In genomic region chr18:63213331-63213900, GRCh38 we compare ENCODE assay signal across 11 cellular contexts.
A peak's percentile ranks its signal among the peaks of the same experiment; 100 is the strongest.
DNase-seq lines count a peak whose midpoint lies in the region; ATAC-seq and TF ChIP-seq lines count a peak whose summit lies in the region.
"Had no signal": no experiment of that assay in that cellular context is flagged by ENCODE, and none has a peak within 500 bp of the region (broad histone marks: within the 10 kb centered on the region; RNA-seq: fewer than 3 reads in every experiment).

No MANE protein-coding gene starts in this region.

- H2AFZ ChIP-seq in mesenchymal stem cell (ENCODE audit: low read depth, low read length): no peak overlapping the region

- WGBS in mesenchymal stem cell: 74% methylated on average over 6 of the region's 6 CpGs

- no peaks in the 10 kb centered on the region for H3K4me1 ChIP-seq in mesenchymal stem cell (ENCODE audit: control insufficient read depth, insufficient read depth, low read depth, low read length)
- peaks cover 13% of the 10 kb centered on the region for H3K4me1 ChIP-seq in vagina
- H3K4me1 ChIP-seq: Caco-2 had no signal

- no peak for TF ChIP-seq POLR2A in vagina (IDR thresholded peaks at IDR 0.05)

- H3K9ac ChIP-seq in mesenchymal stem cell (ENCODE audit: low read length): no peak overlapping the region

- intact Hi-C loops in vagina (cut with DNase I): no loop called here

- no peak overlapping the region for H3K4ac ChIP-seq in mesenchymal stem cell (ENCODE audit: low read depth in 1 of 2, low read length in 2 of 2)

- H3K27me3 Mint-ChIP-seq in activated CD8-positive, alpha-beta memory T cell treated with anti-CD3 and anti-CD28 coated beads, Interleukin-2, amount 10 ng/mL, durations not matched to agents 7 days and 5 days: no peaks in the 10 kb centered on the region

- no peaks in the 10 kb centered on the region for H3K9me3 Mint-ChIP-seq in activated CD8-positive, alpha-beta memory T cell treated with anti-CD3 and anti-CD28 coated beads, Interleukin-2, amount 10 ng/mL, durations not matched to agents 7 days and 5 days (ENCODE audit: low read depth)
- H3K9me3 Mint-ChIP-seq: nephron had no signal

- H3K36me3 Mint-ChIP-seq in activated CD8-positive, alpha-beta memory T cell treated with anti-CD3 and anti-CD28 coated beads, Interleukin-2, amount 10 ng/mL, durations not matched to agents 7 days and 5 days: peaks cover 65% of the 10 kb centered on the region

- H3K27ac ChIP-seq in HL-60 (replicated peaks) (peak overlapping the region; percentile 22), mesenchymal stem cell (ENCODE audit: low read length, poor library complexity, severe bottlenecking) (no peak overlapping the region), vagina (no peak overlapping the region)

- H2BK5ac ChIP-seq in mesenchymal stem cell (ENCODE audit: low read depth, low read length, poor library complexity, severe bottlenecking): no peak overlapping the region

- no peaks in the 10 kb centered on the region for H3K79me1 ChIP-seq in mesenchymal stem cell (replicated peaks; ENCODE audit: low read length, poor library complexity, severe bottlenecking)

- H4K91ac ChIP-seq in mesenchymal stem cell (ENCODE audit: low read length): no peak overlapping the region

- H3K27ac Mint-ChIP-seq in activated CD8-positive, alpha-beta memory T cell treated with anti-CD3 and anti-CD28 coated beads, Interleukin-2, amount 10 ng/mL, durations not matched to agents 7 days and 5 days: peak overlapping the region; percentile 98
- H3K27ac Mint-ChIP-seq: nephron had no signal

- H2AK5ac ChIP-seq in mesenchymal stem cell (ENCODE audit: low read length, severe bottlenecking): no peak overlapping the region

- no peak overlapping the region for H4K8ac ChIP-seq in mesenchymal stem cell (ENCODE audit: low read length)

- H3K14ac ChIP-seq in mesenchymal stem cell (ENCODE audit: low read length in 2 of 2): no peak overlapping the region

- ATAC-seq in activated CD8-positive, alpha-beta memory T cell treated with anti-CD3 and anti-CD28 coated beads, Interleukin-2, amount 10 ng/mL, durations not matched to agents 7 days and 5 days: peak; percentile 67
- no peak for ATAC-seq in HG03460 (IDR thresholded peaks at IDR 0.05; ENCODE audit: unreplicated experiment)

- H2BK120ac ChIP-seq in mesenchymal stem cell (ENCODE audit: low read depth, low read length): no peak overlapping the region

- no peaks in the 10 kb centered on the region for H3K27me3 ChIP-seq in HL-60 (ENCODE audit: insufficient read depth, poor library complexity, severe bottlenecking)
- no peaks in the 10 kb centered on the region for H3K27me3 ChIP-seq in mesenchymal stem cell (ENCODE audit: control insufficient read depth in 1 of 2, insufficient read depth in 1 of 2, low read length in 2 of 2)
- no peaks in the 10 kb centered on the region for H3K27me3 ChIP-seq in MG63
- H3K27me3 ChIP-seq in vagina: no peaks in the 10 kb centered on the region

- H3K18ac ChIP-seq in mesenchymal stem cell (ENCODE audit: low read depth in 1 of 2, low read length in 2 of 2): no peak overlapping the region

- H3K23ac ChIP-seq in mesenchymal stem cell (ENCODE audit: low read length in 2 of 2): no peak overlapping the region

- CTCF ChIA-PET in activated CD8-positive, alpha-beta memory T cell treated with anti-CD3 and anti-CD28 coated beads, Interleukin-2, amount 10 ng/mL, durations not matched to agents 7 days and 5 days (lab: Charles Lee): interaction anchor here (1.0 to 1.8 kb wide), 6 partner anchors 10 to 104 kb away, joined by 3 to 6 read pairs (median 4); no protein-coding TSS in a partner anchor

- H3K4me3 ChIP-seq in HL-60 (replicated peaks; ENCODE audit: insufficient read depth, low read length) (no peak overlapping the region), mesenchymal stem cell (ENCODE audit: insufficient read depth in 1 of 2, low read depth in 1 of 2, low read length in 2 of 2) (no peak overlapping the region), MG63 (no peak overlapping the region), vagina (no peak overlapping the region)

- H3K36me3 ChIP-seq in mesenchymal stem cell (ENCODE audit: control insufficient read depth in 1 of 2, insufficient read depth in 2 of 2, low read depth in 1 of 2, low read length in 2 of 2) (no peaks in the 10 kb centered on the region), MG63 (no peaks in the 10 kb centered on the region), vagina (no peaks in the 10 kb centered on the region)

- no peaks in the 10 kb centered on the region for H3K9me3 ChIP-seq in mesenchymal stem cell (ENCODE audit: control insufficient read depth, low read length)
- H3K9me3 ChIP-seq in MG63: no peaks in the 10 kb centered on the region
- no peaks in the 10 kb centered on the region for H3K9me3 ChIP-seq in vagina
- H3K9me3 ChIP-seq: Caco-2 had no signal

- TF ChIP-seq CTCF in HL-60 (IDR thresholded peaks at IDR 0.05; ENCODE audit: insufficient read depth, low read length) (no peak), vagina (IDR thresholded peaks at IDR 0.05) (no peak)

- peaks cover 93% of the 10 kb centered on the region for H3K4me1 Mint-ChIP-seq in activated CD8-positive, alpha-beta memory T cell treated with anti-CD3 and anti-CD28 coated beads, Interleukin-2, amount 10 ng/mL, durations not matched to agents 7 days and 5 days

- peak; percentile 37 for DNase-seq in CD1c-positive myeloid dendritic cell (ENCODE audit: extremely low spot score)
- peak in 1 of 2 experiments; percentile 26 for DNase-seq in HL-60 (ENCODE audit: low read depth in 1 of 2, low spot score in 1 of 2)
- DNase-seq in activated CD8-positive, alpha-beta memory T cell treated with anti-CD3 and anti-CD28 coated beads, Interleukin-2, amount 10 ng/mL, durations not matched to agents 7 days and 5 days: peak; percentile 73
- peak; percentile 13 for DNase-seq in mesenchymal stem cell
- DNase-seq in MG63: no peak
- DNase-seq in vagina (ENCODE audit: extremely low spot score in 2 of 2): no peak
- DNase-seq in SW 1271 (lab: John Stamatoyannopoulos, UW): no peak
- DNase-seq: Caco-2, dermis blood vessel endothelial cell had no signal

- H2BK15ac ChIP-seq in mesenchymal stem cell (ENCODE audit: low read depth, poor library complexity, severe bottlenecking): no peak overlapping the region

- H3K4me3 Mint-ChIP-seq in activated CD8-positive, alpha-beta memory T cell treated with anti-CD3 and anti-CD28 coated beads, Interleukin-2, amount 10 ng/mL, durations not matched to agents 7 days and 5 days: peak overlapping the region; percentile 75
- H3K4me3 Mint-ChIP-seq: nephron had no signal

- H2BK12ac ChIP-seq in mesenchymal stem cell (ENCODE audit: low read length in 2 of 2): no peak overlapping the region

- no peak overlapping the region for H3K4me2 ChIP-seq in mesenchymal stem cell (ENCODE audit: low read length, poor library complexity, severe bottlenecking)

Comparison
In these comparisons a context has a peak if more than half of its experiments do, and no peak if none do; other contexts are left out.
1. DNase-seq: peak in CD1c-positive myeloid dendritic cell (single experiment), activated CD8-positive, alpha-beta memory T cell treated with anti-CD3 and anti-CD28 coated beads, Interleukin-2, amount 10 ng/mL, durations not matched to agents 7 days and 5 days (single experiment) and mesenchymal stem cell (single experiment); none in MG63 (single experiment), vagina (0 of 2) and SW 1271 (0 of 2).